13 cellular contexts compared by ENCODE assay signal in genomic region chr4:15771419-15772058, GRCh38. TPM values are rescaled to one million over a fixed set of nuclear protein-coding genes. Genes with fewer than 3 reads are reported as not detected.
DNase-seq lines count a peak whose midpoint lies in the region; ATAC-seq, FAIRE-seq and TF ChIP-seq lines count a peak whose summit lies in the region.
"Had no signal": no experiment of that assay in that cellular context is flagged by ENCODE, and none has a peak within 500 bp of the region (broad histone marks: within the 10 kb centered on the region; RNA-seq: fewer than 3 reads in every experiment).

No MANE protein-coding gene starts in this region.

- ATAC-seq in GM19395 (IDR thresholded peaks at IDR 0.05; ENCODE audit: unreplicated experiment) (peak; percentile 66), HG03039 (IDR thresholded peaks at IDR 0.05; ENCODE audit: unreplicated experiment) (peak; percentile 55)
- ATAC-seq: gastroesophageal sphincter had no signal

- FAIRE-seq in GM12891 (lab: Jason Lieb, UNC) = peak; percentile 75

- no peaks in the 10 kb centered on the region for H3K36me3 ChIP-seq in tibial nerve
- H3K36me3 ChIP-seq: cardiac muscle cell, gastroesophageal sphincter had no signal

- no peak overlapping the region for H3K27ac ChIP-seq in tibial nerve
- H3K27ac ChIP-seq: cardiac muscle cell, gastroesophageal sphincter had no signal

- peaks cover 39% of the 10 kb centered on the region for H3K36me3 Mint-ChIP-seq in activated CD4-positive, alpha-beta memory T cell treated with anti-CD3 and anti-CD28 coated beads, Interleukin-2, amount 10 ng/mL, durations not matched to agents 7 days and 5 days (ENCODE audit: low read depth)

- peaks cover 70% of the 10 kb centered on the region for H3K4me1 Mint-ChIP-seq in activated CD4-positive, alpha-beta memory T cell treated with anti-CD3 and anti-CD28 coated beads, Interleukin-2, amount 10 ng/mL, durations not matched to agents 7 days and 5 days

- H3K9me3 Mint-ChIP-seq in activated CD4-positive, alpha-beta memory T cell treated with anti-CD3 and anti-CD28 coated beads, Interleukin-2, amount 10 ng/mL, durations not matched to agents 7 days and 5 days = no peaks in the 10 kb centered on the region

- POLR2A ChIA-PET in activated CD4-positive, alpha-beta memory T cell treated with anti-CD3 and anti-CD28 coated beads, Interleukin-2, amount 10 ng/mL, durations not matched to agents 7 days and 5 days (lab: Charles Lee) = interaction anchor here (0.8 to 12.1 kb wide), 5 partner anchors 9 to 117 kb away, joined by 3 to 224 read pairs (median 4); no protein-coding TSS in a partner anchor

- TF ChIP-seq POLR2A in GM12891 (IDR thresholded peaks at IDR 0.05; ENCODE audit: low read depth, low read length) (no peak), tibial nerve (IDR thresholded peaks at IDR 0.05) (no peak)

- no peak for DNase-seq in GM12891 (ENCODE audit: insufficient read length, low spot score)
- no peak for DNase-seq in activated CD4-positive, alpha-beta memory T cell treated with anti-CD3 and anti-CD28 coated beads, Interleukin-2, amount 10 ng/mL, durations not matched to agents 7 days and 5 days
- DNase-seq in SKM-1 (lab: John Stamatoyannopoulos, UW; ENCODE audit: unreplicated experiment) = no peak
- no peak for DNase-seq in NCI-H1105 treated with DMSO at 0.1 percent for 48 hours (lab: John Stamatoyannopoulos, UW)
- no peak for DNase-seq in tibial nerve (ENCODE audit: low spot score in 2 of 2)
- DNase-seq in H4 (ENCODE audit: low spot score) = no peak
- DNase-seq: HCEC 1CT, midbrain, NCI-H446 had no signal

- peaks cover 19% of the 10 kb centered on the region for H3K27me3 Mint-ChIP-seq in activated CD4-positive, alpha-beta memory T cell treated with anti-CD3 and anti-CD28 coated beads, Interleukin-2, amount 10 ng/mL, durations not matched to agents 7 days and 5 days

- peak overlapping the region; percentile 74 for H3K27ac Mint-ChIP-seq in activated CD4-positive, alpha-beta memory T cell treated with anti-CD3 and anti-CD28 coated beads, Interleukin-2, amount 10 ng/mL, durations not matched to agents 7 days and 5 days

- no peaks in the 10 kb centered on the region for H3K9me3 ChIP-seq in tibial nerve
- H3K9me3 ChIP-seq: gastroesophageal sphincter had no signal

- H3K27me3 ChIP-seq in tibial nerve = no peaks in the 10 kb centered on the region
- H3K27me3 ChIP-seq: gastroesophageal sphincter had no signal

- H3K4me3 Mint-ChIP-seq in activated CD4-positive, alpha-beta memory T cell treated with anti-CD3 and anti-CD28 coated beads, Interleukin-2, amount 10 ng/mL, durations not matched to agents 7 days and 5 days = peak overlapping the region; percentile 25

- H3K4me3 ChIP-seq in tibial nerve = no peak overlapping the region
- H3K4me3 ChIP-seq: cardiac muscle cell, gastroesophageal sphincter had no signal

- TF ChIP-seq CTCF in tibial nerve (IDR thresholded peaks at IDR 0.05) = no peak

- no peaks in the 10 kb centered on the region for H3K4me1 ChIP-seq in tibial nerve
- H3K4me1 ChIP-seq: gastroesophageal sphincter had no signal

- CTCF ChIA-PET in activated CD4-positive, alpha-beta memory T cell treated with anti-CD3 and anti-CD28 coated beads, Interleukin-2, amount 10 ng/mL, durations not matched to agents 7 days and 5 days (lab: Charles Lee) = interaction anchor here (2.4 to 2.9 kb wide), 2 partner anchors 8 to 15 kb away, joined by 11 to 23 read pairs; no protein-coding TSS in a partner anchor

- TF ChIP-seq EP300 in tibial nerve (IDR thresholded peaks at IDR 0.05) = no peak

- WGBS in tibial nerve, 2 donors = 32% methylated on average over 1 of the region's 1 CpG

TF ChIP-seq in GM12891, 5 proteins besides CTCF, POLR2A, EP300 and RAD21:
- TF ChIP-seq PAX5 (IDR thresholded peaks at IDR 0.05; ENCODE audit: insufficient read depth, low read length, severe bottlenecking) (no peak), POLR2AphosphoS5 (IDR thresholded peaks at IDR 0.05; ENCODE audit: low read depth, low read length) (no peak), TAF1 (IDR thresholded peaks at IDR 0.05; ENCODE audit: low read depth, low read length) (no peak), SPI1 (IDR thresholded peaks at IDR 0.05; ENCODE audit: low read depth, low read length) (no peak), POU2F2 (IDR thresholded peaks at IDR 0.05; ENCODE audit: low read depth, low read length) (no peak)

RNA-seq across cellular contexts. Expression of gene CD38, which starts 6.6 kb away (rescaled TPM):
- polyA plus RNA-seq in GM12891 (2012; ENCODE audit: low read depth, missing spikeins) = 8.0 TPM
- total RNA-seq in activated CD4-positive, alpha-beta memory T cell treated with anti-CD3 and anti-CD28 coated beads, Interleukin-2, amount 10 ng/mL, durations not matched to agents 7 days and 5 days = 100 to 1,000 TPM; 128 TPM
- total RNA-seq in tibial nerve = 10 to 100 TPM in 1 of 4 donors, 1 to 10 TPM in 3; 3.0 to 12.1 (median 6.7) TPM
- total RNA-seq in H4 (2014; rRNA removed; shearing (Covaris generic)) = 0.02 TPM in 1 of 2 replicates, not detected in the other
- total RNA-seq: cardiac muscle cell had no signal
- polyA plus RNA-seq: cardiac muscle cell had no signal

Comparison
In these comparisons a context has a peak if more than half of its experiments do, and no peak if none do; other contexts are left out.
1. RNA of gene CD38, which starts 6.6 kb away (total RNA-seq): 128 TPM in activated CD4-positive, alpha-beta memory T cell treated with anti-CD3 and anti-CD28 coated beads, Interleukin-2, amount 10 ng/mL, durations not matched to agents 7 days and 5 days; 3.0 to 12.1 TPM in tibial nerve and 0.02 TPM in H4; every median in the first group is over 4 times any median in the second.